2 cellular contexts compared by ENCODE assay signal in the genomic region with DNA sequence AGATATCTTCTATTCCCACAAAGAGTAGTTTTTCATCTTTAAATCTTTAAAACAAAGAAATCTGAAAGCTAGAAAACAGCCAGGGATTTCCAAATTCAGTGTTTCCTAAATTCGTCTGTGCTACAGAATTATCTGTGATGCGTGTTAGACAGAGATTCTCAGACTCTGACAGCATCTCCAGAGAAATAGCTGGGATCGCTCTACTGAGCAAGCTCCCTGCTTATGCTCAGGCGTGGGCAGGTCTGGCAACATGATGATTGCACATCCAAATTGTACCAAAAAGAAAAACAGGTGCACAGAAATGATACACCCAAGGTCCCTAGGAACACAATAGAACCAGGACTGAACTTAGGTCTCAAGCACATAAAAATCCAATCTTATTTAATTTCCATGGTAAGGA.
TF ChIP-seq lines count a peak whose summit lies in the region.

No MANE protein-coding gene starts in this region.

TF ChIP-seq in GM23338, 12 proteins besides CTCF, POLR2A, EP300 and RAD21:
- TF ChIP-seq, protein P1, sequence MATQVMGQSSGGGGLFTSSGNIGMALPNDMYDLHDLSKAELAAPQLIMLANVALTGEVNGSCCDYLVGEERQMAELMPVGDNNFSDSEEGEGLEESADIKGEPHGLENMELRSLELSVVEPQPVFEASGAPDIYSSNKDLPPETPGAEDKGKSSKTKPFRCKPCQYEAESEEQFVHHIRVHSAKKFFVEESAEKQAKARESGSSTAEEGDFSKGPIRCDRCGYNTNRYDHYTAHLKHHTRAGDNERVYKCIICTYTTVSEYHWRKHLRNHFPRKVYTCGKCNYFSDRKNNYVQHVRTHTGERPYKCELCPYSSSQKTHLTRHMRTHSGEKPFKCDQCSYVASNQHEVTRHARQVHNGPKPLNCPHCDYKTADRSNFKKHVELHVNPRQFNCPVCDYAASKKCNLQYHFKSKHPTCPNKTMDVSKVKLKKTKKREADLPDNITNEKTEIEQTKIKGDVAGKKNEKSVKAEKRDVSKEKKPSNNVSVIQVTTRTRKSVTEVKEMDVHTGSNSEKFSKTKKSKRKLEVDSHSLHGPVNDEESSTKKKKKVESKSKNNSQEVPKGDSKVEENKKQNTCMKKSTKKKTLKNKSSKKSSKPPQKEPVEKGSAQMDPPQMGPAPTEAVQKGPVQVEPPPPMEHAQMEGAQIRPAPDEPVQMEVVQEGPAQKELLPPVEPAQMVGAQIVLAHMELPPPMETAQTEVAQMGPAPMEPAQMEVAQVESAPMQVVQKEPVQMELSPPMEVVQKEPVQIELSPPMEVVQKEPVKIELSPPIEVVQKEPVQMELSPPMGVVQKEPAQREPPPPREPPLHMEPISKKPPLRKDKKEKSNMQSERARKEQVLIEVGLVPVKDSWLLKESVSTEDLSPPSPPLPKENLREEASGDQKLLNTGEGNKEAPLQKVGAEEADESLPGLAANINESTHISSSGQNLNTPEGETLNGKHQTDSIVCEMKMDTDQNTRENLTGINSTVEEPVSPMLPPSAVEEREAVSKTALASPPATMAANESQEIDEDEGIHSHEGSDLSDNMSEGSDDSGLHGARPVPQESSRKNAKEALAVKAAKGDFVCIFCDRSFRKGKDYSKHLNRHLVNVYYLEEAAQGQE (IDR thresholded peaks at IDR 0.05; ENCODE audit: unreplicated experiment): no peak
- no peak for TF ChIP-seq EZH2phosphoT487 (IDR thresholded peaks at IDR 0.05; ENCODE audit: unreplicated experiment)
- TF ChIP-seq POLR2AphosphoS5 (IDR thresholded peaks at IDR 0.05; ENCODE audit: low read depth): no peak
- TF ChIP-seq, protein P2, sequence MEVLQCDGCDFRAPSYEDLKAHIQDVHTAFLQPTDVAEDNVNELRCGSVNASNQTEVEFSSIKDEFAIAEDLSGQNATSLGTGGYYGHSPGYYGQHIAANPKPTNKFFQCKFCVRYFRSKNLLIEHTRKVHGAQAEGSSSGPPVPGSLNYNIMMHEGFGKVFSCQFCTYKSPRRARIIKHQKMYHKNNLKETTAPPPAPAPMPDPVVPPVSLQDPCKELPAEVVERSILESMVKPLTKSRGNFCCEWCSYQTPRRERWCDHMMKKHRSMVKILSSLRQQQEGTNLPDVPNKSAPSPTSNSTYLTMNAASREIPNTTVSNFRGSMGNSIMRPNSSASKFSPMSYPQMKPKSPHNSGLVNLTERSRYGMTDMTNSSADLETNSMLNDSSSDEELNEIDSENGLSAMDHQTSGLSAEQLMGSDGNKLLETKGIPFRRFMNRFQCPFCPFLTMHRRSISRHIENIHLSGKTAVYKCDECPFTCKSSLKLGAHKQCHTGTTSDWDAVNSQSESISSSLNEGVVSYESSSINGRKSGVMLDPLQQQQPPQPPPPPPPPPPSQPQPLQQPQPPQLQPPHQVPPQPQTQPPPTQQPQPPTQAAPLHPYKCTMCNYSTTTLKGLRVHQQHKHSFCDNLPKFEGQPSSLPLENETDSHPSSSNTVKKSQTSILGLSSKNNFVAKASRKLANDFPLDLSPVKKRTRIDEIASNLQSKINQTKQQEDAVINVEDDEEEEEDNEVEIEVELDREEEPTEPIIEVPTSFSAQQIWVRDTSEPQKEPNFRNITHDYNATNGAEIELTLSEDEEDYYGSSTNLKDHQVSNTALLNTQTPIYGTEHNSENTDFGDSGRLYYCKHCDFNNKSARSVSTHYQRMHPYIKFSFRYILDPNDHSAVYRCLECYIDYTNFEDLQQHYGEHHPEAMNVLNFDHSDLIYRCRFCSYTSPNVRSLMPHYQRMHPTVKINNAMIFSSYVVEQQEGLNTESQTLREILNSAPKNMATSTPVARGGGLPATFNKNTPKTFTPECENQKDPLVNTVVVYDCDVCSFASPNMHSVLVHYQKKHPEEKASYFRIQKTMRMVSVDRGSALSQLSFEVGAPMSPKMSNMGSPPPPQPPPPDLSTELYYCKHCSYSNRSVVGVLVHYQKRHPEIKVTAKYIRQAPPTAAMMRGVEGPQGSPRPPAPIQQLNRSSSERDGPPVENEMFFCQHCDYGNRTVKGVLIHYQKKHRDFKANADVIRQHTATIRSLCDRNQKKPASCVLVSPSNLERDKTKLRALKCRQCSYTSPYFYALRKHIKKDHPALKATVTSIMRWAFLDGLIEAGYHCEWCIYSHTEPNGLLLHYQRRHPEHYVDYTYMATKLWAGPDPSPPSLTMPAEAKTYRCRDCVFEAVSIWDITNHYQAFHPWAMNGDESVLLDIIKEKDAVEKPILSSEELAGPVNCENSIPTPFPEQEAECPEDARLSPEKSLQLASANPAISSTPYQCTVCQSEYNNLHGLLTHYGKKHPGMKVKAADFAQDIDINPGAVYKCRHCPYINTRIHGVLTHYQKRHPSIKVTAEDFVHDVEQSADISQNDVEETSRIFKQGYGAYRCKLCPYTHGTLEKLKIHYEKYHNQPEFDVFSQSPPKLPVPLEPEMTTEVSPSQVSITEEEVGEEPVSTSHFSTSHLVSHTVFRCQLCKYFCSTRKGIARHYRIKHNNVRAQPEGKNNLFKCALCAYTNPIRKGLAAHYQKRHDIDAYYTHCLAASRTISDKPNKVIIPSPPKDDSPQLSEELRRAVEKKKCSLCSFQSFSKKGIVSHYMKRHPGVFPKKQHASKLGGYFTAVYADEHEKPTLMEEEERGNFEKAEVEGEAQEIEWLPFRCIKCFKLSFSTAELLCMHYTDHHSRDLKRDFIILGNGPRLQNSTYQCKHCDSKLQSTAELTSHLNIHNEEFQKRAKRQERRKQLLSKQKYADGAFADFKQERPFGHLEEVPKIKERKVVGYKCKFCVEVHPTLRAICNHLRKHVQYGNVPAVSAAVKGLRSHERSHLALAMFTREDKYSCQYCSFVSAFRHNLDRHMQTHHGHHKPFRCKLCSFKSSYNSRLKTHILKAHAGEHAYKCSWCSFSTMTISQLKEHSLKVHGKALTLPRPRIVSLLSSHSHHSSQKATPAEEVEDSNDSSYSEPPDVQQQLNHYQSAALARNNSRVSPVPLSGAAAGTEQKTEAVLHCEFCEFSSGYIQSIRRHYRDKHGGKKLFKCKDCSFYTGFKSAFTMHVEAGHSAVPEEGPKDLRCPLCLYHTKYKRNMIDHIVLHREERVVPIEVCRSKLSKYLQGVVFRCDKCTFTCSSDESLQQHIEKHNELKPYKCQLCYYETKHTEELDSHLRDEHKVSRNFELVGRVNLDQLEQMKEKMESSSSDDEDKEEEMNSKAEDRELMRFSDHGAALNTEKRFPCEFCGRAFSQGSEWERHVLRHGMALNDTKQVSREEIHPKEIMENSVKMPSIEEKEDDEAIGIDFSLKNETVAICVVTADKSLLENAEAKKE (CRISPR knock-in tag; IDR thresholded peaks at IDR 0.05): no peak
- TF ChIP-seq STAT1 (IDR thresholded peaks at IDR 0.05; ENCODE audit: unreplicated experiment): no peak
- no peak for TF ChIP-seq NANOG (IDR thresholded peaks at IDR 0.05; ENCODE audit: borderline replicate concordance)
- no peak for TF ChIP-seq ZNF331 (CRISPR knock-in tag; IDR thresholded peaks at IDR 0.05; ENCODE audit: low read depth)
- TF ChIP-seq JUNB (IDR thresholded peaks at IDR 0.05; ENCODE audit: unreplicated experiment): no peak

TF ChIP-seq in SK-N-SH, 30 proteins besides CTCF, POLR2A, EP300 and RAD21 (continued from another document):
- TF ChIP-seq, protein P3, sequence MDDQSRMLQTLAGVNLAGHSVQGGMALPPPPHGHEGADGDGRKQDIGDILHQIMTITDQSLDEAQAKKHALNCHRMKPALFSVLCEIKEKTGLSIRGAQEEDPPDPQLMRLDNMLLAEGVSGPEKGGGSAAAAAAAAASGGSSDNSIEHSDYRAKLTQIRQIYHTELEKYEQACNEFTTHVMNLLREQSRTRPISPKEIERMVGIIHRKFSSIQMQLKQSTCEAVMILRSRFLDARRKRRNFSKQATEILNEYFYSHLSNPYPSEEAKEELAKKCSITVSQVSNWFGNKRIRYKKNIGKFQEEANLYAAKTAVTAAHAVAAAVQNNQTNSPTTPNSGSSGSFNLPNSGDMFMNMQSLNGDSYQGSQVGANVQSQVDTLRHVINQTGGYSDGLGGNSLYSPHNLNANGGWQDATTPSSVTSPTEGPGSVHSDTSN (IDR thresholded peaks at IDR 0.05): no peak
- TF ChIP-seq, protein P4, sequence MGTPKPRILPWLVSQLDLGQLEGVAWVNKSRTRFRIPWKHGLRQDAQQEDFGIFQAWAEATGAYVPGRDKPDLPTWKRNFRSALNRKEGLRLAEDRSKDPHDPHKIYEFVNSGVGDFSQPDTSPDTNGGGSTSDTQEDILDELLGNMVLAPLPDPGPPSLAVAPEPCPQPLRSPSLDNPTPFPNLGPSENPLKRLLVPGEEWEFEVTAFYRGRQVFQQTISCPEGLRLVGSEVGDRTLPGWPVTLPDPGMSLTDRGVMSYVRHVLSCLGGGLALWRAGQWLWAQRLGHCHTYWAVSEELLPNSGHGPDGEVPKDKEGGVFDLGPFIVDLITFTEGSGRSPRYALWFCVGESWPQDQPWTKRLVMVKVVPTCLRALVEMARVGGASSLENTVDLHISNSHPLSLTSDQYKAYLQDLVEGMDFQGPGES (IDR thresholded peaks at IDR 0.05; ENCODE audit: low read depth, low read length): no peak
- TF ChIP-seq NFIC (IDR thresholded peaks at IDR 0.05; ENCODE audit: borderline replicate concordance): no peak
- TF ChIP-seq, protein P5, sequence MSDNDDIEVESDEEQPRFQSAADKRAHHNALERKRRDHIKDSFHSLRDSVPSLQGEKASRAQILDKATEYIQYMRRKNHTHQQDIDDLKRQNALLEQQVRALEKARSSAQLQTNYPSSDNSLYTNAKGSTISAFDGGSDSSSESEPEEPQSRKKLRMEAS (IDR thresholded peaks at IDR 0.05; ENCODE audit: low read depth): no peak
- TF ChIP-seq RCOR1 (IDR thresholded peaks at IDR 0.05; ENCODE audit: low read length): no peak
- TF ChIP-seq MEF2A (IDR thresholded peaks at IDR 0.05; ENCODE audit: borderline replicate concordance, low read depth): no peak
- TF ChIP-seq CHD2 (IDR thresholded peaks at IDR 0.05; ENCODE audit: low read length, partially characterized antibody): no peak
- TF ChIP-seq POLR2AphosphoS5 (IDR thresholded peaks at IDR 0.05; ENCODE audit: low read depth, low read length): no peak
